ENCODE assay signal across 15 cellular contexts in the genomic region with DNA sequence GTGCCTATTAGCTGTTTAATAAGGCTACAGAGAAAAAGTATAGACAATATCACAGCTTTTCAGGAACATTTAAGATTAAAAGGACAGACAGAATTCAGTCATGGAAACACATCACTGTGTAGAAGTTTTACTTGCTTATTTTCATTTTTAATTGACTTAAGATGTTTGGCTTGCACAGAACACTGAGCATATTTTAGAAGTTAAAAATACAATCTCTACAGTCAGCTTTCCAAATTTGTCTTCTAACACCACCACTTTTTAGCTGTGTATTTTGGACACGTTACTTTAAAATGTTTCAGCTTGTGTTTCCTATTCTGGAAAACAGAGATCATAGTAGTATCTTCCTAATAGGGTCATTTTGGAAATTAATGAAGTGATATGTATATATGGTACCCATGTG. TPM values are rescaled to one million over a fixed set of nuclear protein-coding genes. Genes with fewer than 3 reads are reported as not detected.
DNase-seq lines count a peak whose midpoint lies in the region; ATAC-seq and TF ChIP-seq lines count a peak whose summit lies in the region.
"Had no signal": no experiment of that assay in that cellular context is flagged by ENCODE, and none has a peak within 500 bp of the region (broad histone marks: within the 10 kb centered on the region; RNA-seq: fewer than 3 reads in every experiment).

No MANE protein-coding gene starts in this region.

- no peaks in the 10 kb centered on the region; the same call in 1 of the 2 replicates for H3K9me3 ChIP-seq in SK-N-MC (ENCODE audit: low read depth, low read length)
- H3K9me3 ChIP-seq: A549, BLaER1, Caco-2 had no signal

- CTCF ChIA-PET in activated CD8-positive, alpha-beta T cell treated with anti-CD3 and anti-CD28 coated beads, Interleukin-2, amount 10 ng/mL, durations not matched to agents 7 days and 5 days (lab: Charles Lee) = interaction anchor here (1.6 kb wide), 1 partner anchor 171 kb away, joined by 4 read pairs; no protein-coding TSS in a partner anchor

- no peaks in the 10 kb centered on the region for H3K4me1 Mint-ChIP-seq in activated CD8-positive, alpha-beta T cell treated with anti-CD3 and anti-CD28 coated beads, Interleukin-2, amount 10 ng/mL, durations not matched to agents 7 days and 5 days (ENCODE audit: low read depth)
- H3K4me1 Mint-ChIP-seq: CD8-positive, alpha-beta memory T cell had no signal

- H3K27ac Mint-ChIP-seq in activated CD8-positive, alpha-beta T cell treated with anti-CD3 and anti-CD28 coated beads, Interleukin-2, amount 10 ng/mL, durations not matched to agents 7 days and 5 days = no peak overlapping the region
- H3K27ac Mint-ChIP-seq: CD8-positive, alpha-beta memory T cell had no signal

- POLR2A ChIA-PET in activated CD8-positive, alpha-beta T cell treated with anti-CD3 and anti-CD28 coated beads, Interleukin-2, amount 10 ng/mL, durations not matched to agents 7 days and 5 days (lab: Charles Lee) = no interaction called here

- no peak overlapping the region for H3K4me3 ChIP-seq in SK-N-MC
- H3K4me3 ChIP-seq: A549, BLaER1 had no signal

- H3K27me3 Mint-ChIP-seq in activated CD8-positive, alpha-beta T cell treated with anti-CD3 and anti-CD28 coated beads, Interleukin-2, amount 10 ng/mL, durations not matched to agents 7 days and 5 days (ENCODE audit: low read depth) = peaks cover 10% of the 10 kb centered on the region

- intact Hi-C loops in sciatic nerve (cut with DNase I) = no loop called here

- peak; percentile 76 for ATAC-seq in sciatic nerve
- no peak for ATAC-seq in activated CD8-positive, alpha-beta T cell treated with anti-CD3 and anti-CD28 coated beads, Interleukin-2, amount 10 ng/mL, durations not matched to agents 7 days and 5 days
- ATAC-seq: A549, HCT116 had no signal

- no peak overlapping the region for H3K9ac ChIP-seq in SK-N-MC (ENCODE audit: insufficient read length)
- H3K9ac ChIP-seq: BLaER1 had no signal

- H3K27ac ChIP-seq in SK-N-MC = peak overlapping the region; percentile 28; the same call in 1 of the 2 replicates
- H3K27ac ChIP-seq in caudate nucleus (ENCODE audit: low read depth, low read length) = no peak overlapping the region
- H3K27ac ChIP-seq: A549, BLaER1 had no signal

- H3K4me3 Mint-ChIP-seq in activated CD8-positive, alpha-beta T cell treated with anti-CD3 and anti-CD28 coated beads, Interleukin-2, amount 10 ng/mL, durations not matched to agents 7 days and 5 days = no peak overlapping the region
- H3K4me3 Mint-ChIP-seq: CD8-positive, alpha-beta memory T cell had no signal

- DNase-seq in SK-N-MC (ENCODE audit: low read depth, low spot score) (no peak), fibroblast of peridontal ligament (ENCODE audit: extremely low read depth) (peak; percentile 71), sciatic nerve (ENCODE audit: low spot score) (no peak), HK-2 (ENCODE audit: unreplicated experiment) (no peak), caudate nucleus (lab: John Stamatoyannopoulos, UW) (no peak), GM20000 (ENCODE audit: low spot score) (no peak)
- DNase-seq in activated CD8-positive, alpha-beta T cell treated with anti-CD3 and anti-CD28 coated beads, Interleukin-2, amount 10 ng/mL, durations not matched to agents 7 days and 5 days = no peak
- DNase-seq: AML-193; Caco-2; CD8-positive, alpha-beta memory T cell; DND-41; GF-D8 had no signal

- no peak for TF ChIP-seq CTCF in GM20000 (IDR thresholded peaks at IDR 0.05; ENCODE audit: extremely low read depth, missing control alignments)

- no peaks in the 10 kb centered on the region for H3K9me3 Mint-ChIP-seq in activated CD8-positive, alpha-beta T cell treated with anti-CD3 and anti-CD28 coated beads, Interleukin-2, amount 10 ng/mL, durations not matched to agents 7 days and 5 days (ENCODE audit: insufficient read depth)

- 0 out of 2 replicates have a peak, but pooled peaks cover 3% of the 10 kb centered on the region for H3K36me3 ChIP-seq in SK-N-MC (ENCODE audit: insufficient read depth, low read length)
- H3K36me3 ChIP-seq: BLaER1 had no signal

- H3K36me3 Mint-ChIP-seq in activated CD8-positive, alpha-beta T cell treated with anti-CD3 and anti-CD28 coated beads, Interleukin-2, amount 10 ng/mL, durations not matched to agents 7 days and 5 days (ENCODE audit: low read depth) = no peaks in the 10 kb centered on the region
- H3K36me3 Mint-ChIP-seq: CD8-positive, alpha-beta memory T cell had no signal

RNA-seq across cellular contexts. Expression of gene CFAP69, which starts 11.8 kb away (rescaled TPM):
- 36.1 TPM for total RNA-seq in sciatic nerve
- total RNA-seq in activated CD8-positive, alpha-beta T cell treated with anti-CD3 and anti-CD28 coated beads, Interleukin-2, amount 10 ng/mL, durations not matched to agents 7 days and 5 days = under 1 TPM in 1 of 2 experiments, not detected in 1; 0.65 TPM

RNA-seq across cellular contexts. Expression of gene STEAP2, which starts 45.2 kb away (rescaled TPM):
- total RNA-seq in sciatic nerve = 65.2 TPM
- not detected for total RNA-seq in activated CD8-positive, alpha-beta T cell treated with anti-CD3 and anti-CD28 coated beads, Interleukin-2, amount 10 ng/mL, durations not matched to agents 7 days and 5 days
- total RNA-seq: CD8-positive, alpha-beta memory T cell had no signal

Comparison
In these comparisons a context has a peak if more than half of its experiments do, and no peak if none do; other contexts are left out.
1. RNA of gene CFAP69, which starts 11.8 kb away (total RNA-seq): 36.1 TPM in sciatic nerve (single experiment); 0.65 TPM in activated CD8-positive, alpha-beta T cell treated with anti-CD3 and anti-CD28 coated beads, Interleukin-2, amount 10 ng/mL, durations not matched to agents 7 days and 5 days; every median in the first group is over 10 times any median in the second.
2. RNA of gene STEAP2, which starts 45.2 kb away (total RNA-seq): 65.2 TPM in sciatic nerve (single experiment); not detected in activated CD8-positive, alpha-beta T cell treated with anti-CD3 and anti-CD28 coated beads, Interleukin-2, amount 10 ng/mL, durations not matched to agents 7 days and 5 days; every median in the first group is over 10 times any median in the second.